In genomic region chr2:75521225-75521872, GRCh38 we compare ENCODE assay signal across 18 cellular contexts. TPM values are rescaled to one million over a fixed set of nuclear protein-coding genes. Genes with fewer than 3 reads are reported as not detected.
A peak's percentile ranks its signal among the peaks of the same experiment; 100 is the strongest.
DNase-seq lines count a peak whose midpoint lies in the region; ATAC-seq, FAIRE-seq and TF ChIP-seq lines count a peak whose summit lies in the region.
"Had no signal": no experiment of that assay in that cellular context is flagged by ENCODE, and none has a peak within 500 bp of the region (broad histone marks: within the 10 kb centered on the region; RNA-seq: fewer than 3 reads in every experiment).

No MANE protein-coding gene starts in this region.

- POLR2A ChIA-PET in GM12878 (lab: Charles Lee), result no interaction called here
- POLR2A ChIA-PET in HepG2 (lab: Yijun Ruan, JAX), result interaction anchor here (0.6 to 7.8 kb wide), 7 partner anchors 16 to 55 kb away, joined by 3 to 118 read pairs (median 7); partner anchors contain the start of gene EVA1A

- intact Hi-C loops in GM12878 (cut with micrococcal nuclease; ENCODE audit: unreplicated experiment), result no loop called here
- intact Hi-C loops in HepG2 (cut with micrococcal nuclease; ENCODE audit: unreplicated experiment), result no loop called here
- intact Hi-C loops in activated CD4-positive, alpha-beta T cell treated with anti-CD3 and anti-CD28 coated beads, Interleukin-2, amount 10 ng/mL, durations not matched to agents 24 days and 14 days (cut with micrococcal nuclease), result no loop called here

- DNase-seq in HuH-7 (ENCODE audit: low spot score) (peak; percentile 20), GM12878 (ENCODE audit: low read depth, low spot score) (no peak), HepG2 (ENCODE audit: low spot score) (peak; percentile 98), small intestine (peak; percentile 22), NCI-H1092 treated with DMSO at 0.1 percent for 48 hours (lab: John Stamatoyannopoulos, UW) (no peak), KBM-7 (no peak)
- DNase-seq in activated CD4-positive, alpha-beta T cell treated with anti-CD3 and anti-CD28 coated beads, Interleukin-2, amount 10 ng/mL, durations not matched to agents 24 days and 14 days, result no peak
- DNase-seq: 8988T; C1 segment of cervical spinal cord; Caco-2; CD4-positive, alpha-beta memory T cell; DMS153; DND-41; GOT3; HFFc6 had no signal

- in situ Hi-C loops in GM12878 (cut with MboI) (no loop called here), HepG2 (cut with HindIII; ENCODE audit: extremely low pct_ligation_motif_present, low pct_unique_long_range_greater_than_20kb) (no loop called here), KBM-7 (cut with MboI; ENCODE audit: low pct_unique_long_range_greater_than_20kb, low sequenced_read_pairs) (no loop called here)

- CTCF ChIA-PET in GM12878 (lab: Yijun Ruan, JAX), result no interaction called here
- CTCF ChIA-PET in HepG2 (lab: Yijun Ruan, JAX; ENCODE audit: low intra/inter-chr PET ratio, low total read pairs), result no interaction called here

- H3K4me3 Mint-ChIP-seq in activated CD4-positive, alpha-beta T cell treated with anti-CD3 and anti-CD28 coated beads, Interleukin-2, amount 10 ng/mL, durations not matched to agents 24 days and 14 days, result no peak overlapping the region
- H3K4me3 Mint-ChIP-seq: CD4-positive, alpha-beta memory T cell; HFFc6 had no signal

- RAD21 ChIA-PET in GM12878 (lab: Charles Lee; ENCODE audit: unreplicated experiment), result no interaction called here

- H3K4me2 ChIP-seq in GM12878 (ENCODE audit: control insufficient read depth, insufficient read depth) (no peak overlapping the region), HepG2 (ENCODE audit: low read depth, low read length) (peak overlapping the region; percentile 77)

- H3K4me1 Mint-ChIP-seq in activated CD4-positive, alpha-beta T cell treated with anti-CD3 and anti-CD28 coated beads, Interleukin-2, amount 10 ng/mL, durations not matched to agents 24 days and 14 days, result no peaks in the 10 kb centered on the region
- H3K4me1 Mint-ChIP-seq: CD4-positive, alpha-beta memory T cell had no signal

- H3K36me3 Mint-ChIP-seq in activated CD4-positive, alpha-beta T cell treated with anti-CD3 and anti-CD28 coated beads, Interleukin-2, amount 10 ng/mL, durations not matched to agents 24 days and 14 days (ENCODE audit: low read depth), result no peaks in the 10 kb centered on the region
- H3K36me3 Mint-ChIP-seq: CD4-positive, alpha-beta memory T cell had no signal

- H3K27ac Mint-ChIP-seq in activated CD4-positive, alpha-beta T cell treated with anti-CD3 and anti-CD28 coated beads, Interleukin-2, amount 10 ng/mL, durations not matched to agents 24 days and 14 days, result no peak overlapping the region
- H3K27ac Mint-ChIP-seq: CD4-positive, alpha-beta memory T cell; HFFc6 had no signal

- BruUV-seq in GM12878 (replicated peaks; lab: Mats Ljungman, UMichigan), result no TSS peak
- BruUV-seq in HepG2 (replicated peaks; lab: Mats Ljungman, UMichigan), result no TSS peak

- no peaks in the 10 kb centered on the region for H4K20me1 ChIP-seq in GM12878 (ENCODE audit: control insufficient read depth, insufficient read depth)
- H4K20me1 ChIP-seq in HepG2 (ENCODE audit: insufficient read depth, low read length), result no peaks in the 10 kb centered on the region

- no peaks in the 10 kb centered on the region for H3K9me3 Mint-ChIP-seq in activated CD4-positive, alpha-beta T cell treated with anti-CD3 and anti-CD28 coated beads, Interleukin-2, amount 10 ng/mL, durations not matched to agents 24 days and 14 days
- H3K9me3 Mint-ChIP-seq: HFFc6 had no signal

- H3K27me3 ChIP-seq in GM12878 (replicated peaks in 1 of 2; ENCODE audit: control insufficient read depth in 2 of 2, insufficient read depth in 2 of 2, low read length in 1 of 2), result peaks cover 0 to 2% of the 10 kb centered on the region in 2 experiments; a peak in 1 of 4 replicates
- H3K27me3 ChIP-seq in HepG2 (ENCODE audit: control insufficient read depth in 1 of 2, insufficient read depth in 2 of 2, low read length in 2 of 2), result no peaks in the 10 kb centered on the region
- no peaks in the 10 kb centered on the region for H3K27me3 ChIP-seq in small intestine (ENCODE audit: control insufficient read depth in 2 of 2, insufficient read depth in 2 of 2, low read length in 2 of 2)

- TF ChIP-seq POLR2A in GM12878 (IDR thresholded peaks at IDR 0.05; ENCODE audit: low read depth, low read length) (no peak), HepG2 (IDR thresholded peaks at IDR 0.05; ENCODE audit: insufficient read depth in 1 of 2, low read depth in 2 of 2, low read length in 2 of 2) (peak; percentile 55)

- SMC1A ChIA-PET in GM12878 (lab: Charles Lee; ENCODE audit: uncharacterized antibody, unreplicated experiment), result interaction anchor here (1.5 kb wide), 1 partner anchor 11 kb away, joined by 3 read pairs; no protein-coding TSS in a partner anchor

- peaks cover 12% of the 10 kb centered on the region for H3K27me3 Mint-ChIP-seq in activated CD4-positive, alpha-beta T cell treated with anti-CD3 and anti-CD28 coated beads, Interleukin-2, amount 10 ng/mL, durations not matched to agents 24 days and 14 days

- H3K9ac ChIP-seq in GM12878 (ENCODE audit: control insufficient read depth, insufficient read depth, low read length) (no peak overlapping the region), HepG2 (ENCODE audit: insufficient read depth, low read depth, low read length) (peak overlapping the region; percentile 67)

- TF ChIP-seq CTCF in GM12878 (IDR thresholded peaks at IDR 0.05 in 2 of 3, conservative IDR thresholded peaks at IDR 0.05 in 1 of 3; ENCODE audit: control insufficient read depth in 2 of 3, extremely low read depth in 1 of 3, insufficient read depth in 1 of 3, low read depth in 3 of 3, low read length in 3 of 3) (no peak), HepG2 (CRISPR knock-in tag; IDR thresholded peaks at IDR 0.05) (no peak)

- ATAC-seq in GM12878 (no peak), HepG2 (peak; percentile 30)

- no peaks in the 10 kb centered on the region for H3K79me2 ChIP-seq in GM12878 (ENCODE audit: control insufficient read depth, insufficient read depth, low read length)
- H3K79me2 ChIP-seq in HepG2 (ENCODE audit: insufficient read depth, low read length), result peaks cover 66% of the 10 kb centered on the region

- TF ChIP-seq EP300 in GM12878 (IDR thresholded peaks at IDR 0.05; ENCODE audit: borderline replicate concordance in 1 of 2, control insufficient read depth in 1 of 2, low read depth in 2 of 2, low read length in 2 of 2) (no peak), HepG2 (IDR thresholded peaks at IDR 0.05; ENCODE audit: low read depth in 2 of 2, low read length in 2 of 2) (peak; percentile 99 to 100), HepG2 (CRISPR knock-in tag; IDR thresholded peaks at IDR 0.05; ENCODE audit: borderline replicate concordance) (peak; percentile 97)

- WGBS in GM12878 (ENCODE audit: insufficient coverage, insufficient replicate concordance, low lambda C conversion rate, missing lambda C conversion rate), result 57% methylated on average over 3 of the region's 3 CpGs
- under 1% methylated on average over 3 of the region's 3 CpGs for WGBS in HepG2 (ENCODE audit: low lambda C conversion rate)
- 40 to 72% (median 58%) methylated on average over 3 of the region's 3 CpGs for WGBS in small intestine, 3 donors

- H2AFZ ChIP-seq in GM12878 (ENCODE audit: control insufficient read depth, low read depth, low read length), result no peak overlapping the region
- no peak overlapping the region for H2AFZ ChIP-seq in HepG2 (ENCODE audit: low read length)

- H3K4me1 ChIP-seq in GM12878 (ENCODE audit: control insufficient read depth, insufficient read depth, low read length) (no peaks in the 10 kb centered on the region), HepG2 (ENCODE audit: insufficient read depth, low read length) (peaks cover 100% of the 10 kb centered on the region), small intestine (ENCODE audit: control insufficient read depth in 2 of 2, insufficient read depth in 1 of 2, low read depth in 1 of 2, low read length in 1 of 2) (no peaks in the 10 kb centered on the region)
- H3K4me1 ChIP-seq: HAP-1 had no signal

- H3K36me3 ChIP-seq in GM12878 (ENCODE audit: control insufficient read depth in 2 of 2, insufficient read depth in 2 of 2, low read length in 1 of 2) (no peaks in the 10 kb centered on the region), HepG2 (replicated peaks in 1 of 2; ENCODE audit: control insufficient read depth in 1 of 2, insufficient read depth in 2 of 2, low read length in 2 of 2) (peaks cover 21 to 47% of the 10 kb centered on the region in 2 experiments), small intestine (ENCODE audit: control insufficient read depth in 2 of 2, insufficient read depth in 2 of 2, low read length in 2 of 2) (no peaks in the 10 kb centered on the region)
- H3K36me3 ChIP-seq: HAP-1 had no signal

- FAIRE-seq in GM12878 (lab: Jason Lieb, UNC) (no peak), HepG2 (lab: Jason Lieb, UNC) (no peak), small intestine (lab: Jason Lieb, UNC) (no peak)
- FAIRE-seq: GM18507, H54 had no signal

- no peak overlapping the region for H3K4me3 ChIP-seq in GM12878
- peak overlapping the region in 1 of 3 experiments; percentile 38; a peak in 1 of 6 replicates for H3K4me3 ChIP-seq in HepG2 (replicated peaks in 1 of 3; ENCODE audit: insufficient read depth in 1 of 3, low read depth in 2 of 3, low read length in 3 of 3)
- H3K4me3 ChIP-seq in small intestine (ENCODE audit: low read depth in 1 of 2, low read length in 2 of 2), result no peak overlapping the region
- H3K4me3 ChIP-seq: HAP-1 had no signal

- no peak for TF ChIP-seq RAD21 in GM12878 (IDR thresholded peaks at IDR 0.05; ENCODE audit: insufficient read depth, low read depth, low read length)
- peak; percentile 44; the same call in 1 of the 2 replicates for TF ChIP-seq RAD21 in HepG2 (CRISPR knock-in tag; IDR thresholded peaks at IDR 0.05)

- H3K9me3 ChIP-seq in GM12878 (replicated peaks; ENCODE audit: control insufficient read depth, insufficient read depth, low read length) (no peaks in the 10 kb centered on the region; the same call in 2 of the 3 replicates), HepG2 (ENCODE audit: low read length) (no peaks in the 10 kb centered on the region), small intestine (ENCODE audit: control insufficient read depth, low read depth) (no peaks in the 10 kb centered on the region)
- H3K9me3 ChIP-seq: Caco-2 had no signal

- H3K27ac ChIP-seq in GM12878 (ENCODE audit: control insufficient read depth, insufficient read depth) (no peak overlapping the region), HepG2 (ENCODE audit: extremely low read length, insufficient read depth, low read length) (peak overlapping the region; percentile 92), small intestine (ENCODE audit: low read depth in 1 of 2, low read length in 1 of 2) (no peak overlapping the region)

RNA-seq across cellular contexts. Expression of gene EVA1A, which starts 39.4 kb away (rescaled TPM):
- total RNA-seq in GM12878 (2013; cell fraction: nucleolus; rRNA removed), result not detected in 2 replicates
- total RNA-seq in GM12878 (2014; rRNA removed), result 0.51 and 1.0 TPM in 2 replicates
- total RNA-seq in GM12878 (2014; rRNA removed; fragmentation: Illumina TruSeq; extraction: Trizol), result 0.13 and 0.32 TPM in 2 replicates
- total RNA-seq in GM12878 (2021), result 0.69 and 1.0 TPM in 2 replicates
- polyA plus RNA-seq in GM12878 (2011; ENCODE audit: low read depth), result not detected
- 0.12 and 0.34 TPM in 2 replicates for polyA plus RNA-seq in GM12878 (2011; rRNA removed)
- polyA plus RNA-seq in GM12878 (2011; cell fraction: cytosol; rRNA removed), result 0.12 and 0.25 TPM in 2 replicates
- polyA plus RNA-seq in GM12878 (2011; cell fraction: nucleus; rRNA removed), result 0.28 TPM in 1 of 2 replicates, not detected in the other
- polyA plus RNA-seq in GM12878 (2012), result 0.25 TPM in 1 of 2 replicates, not detected in the other
- polyA plus RNA-seq in GM12878 (2014; fragmentation: Illumina TruSeq; extraction: Trizol), result 0.21 TPM in 1 of 2 replicates, not detected in the other
- not detected for polyA plus RNA-seq in GM12878 (2014; fragmentation: Nextera tagmentation; extraction: Ambion mirVana)
- not detected in 2 replicates for polyA plus RNA-seq in GM12878 (2014; rRNA removed)
- polyA plus RNA-seq in GM12878 (2016; fragmentation: Nextera tagmentation; extraction: Ambion mirVana), result not detected
- polyA minus RNA-seq in GM12878 (2011; rRNA and poly(A)+ RNA removed), result not detected in 2 replicates
- not detected in 2 replicates for polyA minus RNA-seq in GM12878 (2011; cell fraction: cytosol; rRNA and poly(A)+ RNA removed)
- not detected in 2 replicates for polyA minus RNA-seq in GM12878 (2011; cell fraction: nucleus; rRNA and poly(A)+ RNA removed)
- total RNA-seq in HepG2 (2016; rRNA removed; fragmentation: Illumina TruSeq; extraction: Trizol), result 55.9 and 57.8 TPM in 2 replicates
- 25.1 and 29.0 TPM in 2 replicates for total RNA-seq in HepG2 (2016; cell fraction: cytosol; rRNA removed; fragmentation: Illumina TruSeq; extraction: Trizol; ENCODE audit: low read depth)
- total RNA-seq in HepG2 (2016; cell fraction: insoluble cytoplasmic fraction; rRNA removed; fragmentation: Illumina TruSeq; extraction: Trizol), result 52.7 and 57.5 TPM in 2 replicates
- total RNA-seq in HepG2 (2016; cell fraction: membrane; rRNA removed; fragmentation: Illumina TruSeq; extraction: Trizol), result 48.2 and 58.4 TPM in 2 replicates
- total RNA-seq in HepG2 (2016; cell fraction: nucleus; rRNA removed; fragmentation: Illumina TruSeq; extraction: Trizol), result 46.1 and 58.2 TPM in 2 replicates
- polyA plus RNA-seq in HepG2 (2011; rRNA removed), result 57.5 and 65.4 TPM in 2 replicates
- 53.6 and 68.8 TPM in 2 replicates for polyA plus RNA-seq in HepG2 (2011; cell fraction: cytosol; rRNA removed)
- 77.6 and 80.4 TPM in 2 replicates for polyA plus RNA-seq in HepG2 (2011; cell fraction: nucleus; rRNA removed)
- polyA plus RNA-seq in HepG2 (2012), result 44.8 and 48.8 TPM in 2 replicates
- 23.6 and 36.8 TPM in 2 replicates for polyA plus RNA-seq in HepG2 (2016; cell fraction: cytosol; fragmentation: Illumina TruSeq; extraction: Trizol; ENCODE audit: low read depth)
- 46.2 and 49.2 TPM in 2 replicates for polyA plus RNA-seq in HepG2 (2016; cell fraction: insoluble cytoplasmic fraction; fragmentation: Illumina TruSeq; extraction: Trizol; ENCODE audit: low read depth)
- 37.8 and 44.2 TPM in 2 replicates for polyA plus RNA-seq in HepG2 (2016; cell fraction: membrane; fragmentation: Illumina TruSeq; extraction: Trizol; ENCODE audit: low read depth)
- polyA plus RNA-seq in HepG2 (2016; cell fraction: nucleus; fragmentation: Illumina TruSeq; extraction: Trizol; ENCODE audit: insufficient read depth, low read depth), result 60.9 and 62.0 TPM in 2 replicates
- polyA minus RNA-seq in HepG2 (2011; rRNA and poly(A)+ RNA removed; ENCODE audit: low replicate concordance), result 186 TPM in 1 of 2 replicates, not detected in the other
- polyA minus RNA-seq in HepG2 (2011; cell fraction: cytosol; rRNA and poly(A)+ RNA removed), result 51.4 TPM in 2 replicates
- 70.1 and 71.3 TPM in 2 replicates for polyA minus RNA-seq in HepG2 (2011; cell fraction: nucleus; rRNA and poly(A)+ RNA removed)
- 1 to 10 TPM in 2 of 3 donors, under 1 TPM in 1; 0.45 to 8.8 (median 1.1) TPM for polyA plus RNA-seq in small intestine
- not detected in 2 replicates for total RNA-seq in activated CD4-positive, alpha-beta T cell treated with anti-CD3 and anti-CD28 coated beads, Interleukin-2, amount 10 ng/mL, durations not matched to agents 24 days and 14 days
- total RNA-seq: CD4-positive, alpha-beta memory T cell had no signal
- polyA plus RNA-seq: CD4-positive, alpha-beta memory T cell had no signal

Comparison
In these comparisons a context has a peak if more than half of its experiments do, and no peak if none do; other contexts are left out.
1. DNase-seq: peak in HuH-7 (single experiment), HepG2 (single experiment) and small intestine (single experiment); none in GM12878 (single experiment), activated CD4-positive, alpha-beta T cell treated with anti-CD3 and anti-CD28 coated beads, Interleukin-2, amount 10 ng/mL, durations not matched to agents 24 days and 14 days (single experiment), NCI-H1092 treated with DMSO at 0.1 percent for 48 hours (single experiment) and KBM-7 (single experiment).
2. RNA of gene EVA1A, which starts 39.4 kb away (total RNA-seq): 25.1 to 58.4 TPM in HepG2; 0.13 to 1.0 TPM in GM12878 and not detected in activated CD4-positive, alpha-beta T cell treated with anti-CD3 and anti-CD28 coated beads, Interleukin-2, amount 10 ng/mL, durations not matched to agents 24 days and 14 days; every median in the first group is over 10 times any median in the second.